Comparison of ENCODE assay signal across 8 cellular contexts in genomic region chr14:39265032-39265431, GRCh38. TPM values are rescaled to one million over a fixed set of nuclear protein-coding genes. Genes with fewer than 3 reads are reported as not detected.
DNase-seq lines count a peak whose midpoint lies in the region; ATAC-seq and TF ChIP-seq lines count a peak whose summit lies in the region.

No MANE protein-coding gene starts in this region.

- H3K4me1 Mint-ChIP-seq in MCF 10A (ENCODE audit: insufficient read depth, unreplicated experiment) (peaks cover 20% of the 10 kb centered on the region), neural progenitor cell (peaks cover 30% of the 10 kb centered on the region)

- WGBS in esophagus muscularis mucosa, result 6% methylated on average over 2 of the region's 2 CpGs

- H2AFZ ChIP-seq in neural progenitor cell (replicated peaks), result no peak overlapping the region

- H3K27ac Mint-ChIP-seq in MCF 10A (ENCODE audit: low read depth, unreplicated experiment) (peak overlapping the region; percentile 98), neural progenitor cell (no peak overlapping the region)

- H3K36me3 ChIP-seq in neural progenitor cell (no peaks in the 10 kb centered on the region), esophagus muscularis mucosa (no peaks in the 10 kb centered on the region)

- no peak for TF ChIP-seq POLR2A in esophagus muscularis mucosa (IDR thresholded peaks at IDR 0.05; ENCODE audit: low read depth)

- H4K20me1 ChIP-seq in neural progenitor cell (ENCODE audit: low read depth), result no peaks in the 10 kb centered on the region

- no peaks in the 10 kb centered on the region for H3K36me3 Mint-ChIP-seq in MCF 10A (ENCODE audit: insufficient read depth, unreplicated experiment)
- H3K36me3 Mint-ChIP-seq in neural progenitor cell, result no peaks in the 10 kb centered on the region

- no TSS peak for BruUV-seq in MCF 10A (replicated peaks; lab: Mats Ljungman, UMichigan)

- ATAC-seq in GM18870 (IDR thresholded peaks at IDR 0.05; ENCODE audit: unreplicated experiment), result no peak

- peaks cover 24% of the 10 kb centered on the region for H3K79me2 ChIP-seq in neural progenitor cell (ENCODE audit: low read depth)

- peaks cover 19% of the 10 kb centered on the region for H3K4me1 ChIP-seq in neural progenitor cell
- peaks cover 13 to 33% (median 31%) of the 10 kb centered on the region in 4 donors for H3K4me1 ChIP-seq in esophagus muscularis mucosa

- H3K27ac ChIP-seq in neural progenitor cell, result no peak overlapping the region
- no peak overlapping the region for H3K27ac ChIP-seq in esophagus muscularis mucosa (replicated peaks in 1 of 4)

- H3K4me3 Mint-ChIP-seq in MCF 10A (ENCODE audit: unreplicated experiment) (peak overlapping the region; percentile 96), neural progenitor cell (peak overlapping the region; percentile 74)

- DNase-seq in DMS114 treated with DMSO at 0.1 percent for 48 hours (lab: John Stamatoyannopoulos, UW; ENCODE audit: unreplicated experiment) (peak; percentile 6), M059J (ENCODE audit: low read depth) (peak; percentile 56), MCF 10A (ENCODE audit: unreplicated experiment) (peak; percentile 82), neural progenitor cell (ENCODE audit: low spot score) (no peak), esophagus muscularis mucosa (ENCODE audit: extremely low spot score) (no peak), KG1 (lab: John Stamatoyannopoulos, UW) (no peak), cardiac septum (ENCODE audit: low spot score) (no peak)

- H3K9me3 Mint-ChIP-seq in MCF 10A (ENCODE audit: unreplicated experiment), result no peaks in the 10 kb centered on the region
- H3K9me3 Mint-ChIP-seq in neural progenitor cell, result peaks cover 18% of the 10 kb centered on the region

- CTCF ChIA-PET in MCF 10A (lab: Yijun Ruan, JAX), result interaction anchor here (0.6 kb wide), 1 partner anchor 134 kb away, joined by 3 read pairs; no protein-coding TSS in a partner anchor

- intact Hi-C loops in MCF 10A (cut with micrococcal nuclease) (loop anchor here (1.0 to 5.0 kb wide), 2 partner anchors 78 to 95 kb away; partner anchors contain the start of gene TRAPPC6B), esophagus muscularis mucosa (cut with DNase I) (loop anchor here (5.0 to 10.0 kb wide), 3 partner anchors 98 to 162 kb away; partner anchors contain the start of gene SEC23A), cardiac septum (cut with DNase I) (loop anchor here (5.0 to 10.0 kb wide), 2 partner anchors 37 to 160 kb away; partner anchors contain the start of gene SEC23A)

- TF ChIP-seq EP300 in esophagus muscularis mucosa (IDR thresholded peaks at IDR 0.05), result no peak

- TF ChIP-seq CTCF in MCF 10A (IDR thresholded peaks at IDR 0.05; ENCODE audit: unreplicated experiment) (no peak), neural progenitor cell (IDR thresholded peaks at IDR 0.05) (no peak), esophagus muscularis mucosa (IDR thresholded peaks at IDR 0.05) (no peak)

- H3K9me3 ChIP-seq in neural progenitor cell (ENCODE audit: low read depth), result no peaks in the 10 kb centered on the region
- H3K9me3 ChIP-seq in esophagus muscularis mucosa, result peaks cover 0 to 5% (median 0%) of the 10 kb centered on the region in 4 donors

- H3K9ac ChIP-seq in neural progenitor cell, result no peak overlapping the region

- H3F3A ChIP-seq in neural progenitor cell (ENCODE audit: low read depth), result peaks cover 21% of the 10 kb centered on the region

- H3K27me3 ChIP-seq in neural progenitor cell (peaks cover 13% of the 10 kb centered on the region), esophagus muscularis mucosa (no peaks in the 10 kb centered on the region)

- no peak overlapping the region for H3K4me2 ChIP-seq in neural progenitor cell

- H3K27me3 Mint-ChIP-seq in MCF 10A (ENCODE audit: insufficient read depth, unreplicated experiment), result no peaks in the 10 kb centered on the region
- H3K27me3 Mint-ChIP-seq in neural progenitor cell (ENCODE audit: insufficient read depth, low read depth), result peaks cover 12% of the 10 kb centered on the region

- H3K4me3 ChIP-seq in neural progenitor cell (no peak overlapping the region), esophagus muscularis mucosa (no peak overlapping the region)

- POLR2A ChIA-PET in MCF 10A (lab: Yijun Ruan, JAX), result interaction anchor here (0.6 to 7.4 kb wide), 27 partner anchors 8 to 309 kb away, joined by 3 to 144 read pairs (median 5); partner anchors contain the start of genes FBXO33, GEMIN2, PNN and SEC23A

RNA-seq across cellular contexts. Expression of gene MIA2, which starts 31.3 kb away (rescaled TPM):
- total RNA-seq in M059J (2014; rRNA removed; shearing (Covaris generic)), result 18.0 and 20.1 TPM in 2 replicates
- 63.2 and 72.9 TPM in 2 replicates for total RNA-seq in MCF 10A (2022)
- total RNA-seq in neural progenitor cell (ENCODE audit: low replicate concordance), result 11.2 and 13.0 TPM in 2 replicates
- total RNA-seq in esophagus muscularis mucosa, result 10 to 100 TPM; 10.9 to 17.0 (median 12.6) TPM
- total RNA-seq in cardiac septum, result 24.0 TPM

Comparison
In these comparisons a context has a peak if more than half of its experiments do, and no peak if none do; other contexts are left out.
1. DNase-seq: peak in DMS114 treated with DMSO at 0.1 percent for 48 hours (single experiment), M059J (single experiment) and MCF 10A (single experiment); none in neural progenitor cell (single experiment), esophagus muscularis mucosa (single experiment), KG1 (single experiment) and cardiac septum (single experiment).